Comparison of ENCODE assay signal across 8 cellular contexts in genomic region chr19:18109363-18109730, GRCh38. TPM values are rescaled to one million over a fixed set of nuclear protein-coding genes. Genes with fewer than 3 reads are reported as not detected.
A peak's percentile ranks its signal among the peaks of the same experiment; 100 is the strongest.
DNase-seq lines count a peak whose midpoint lies in the region; ATAC-seq and TF ChIP-seq lines count a peak whose summit lies in the region.

No MANE protein-coding gene starts in this region.

- ATAC-seq in gastroesophageal sphincter, result peak; percentile 8
- no peak for ATAC-seq in HG02970 (IDR thresholded peaks at IDR 0.05; ENCODE audit: low FRiP score, unreplicated experiment)

- TF ChIP-seq POLR2A in gastroesophageal sphincter (IDR thresholded peaks at IDR 0.05), result no peak

- TF ChIP-seq CTCF in WERI-Rb-1 (IDR thresholded peaks at IDR 0.05; ENCODE audit: low read depth, low read length) (no peak), gastroesophageal sphincter (IDR thresholded peaks at IDR 0.05) (no peak)

- H3K36me3 ChIP-seq in WERI-Rb-1, result peaks cover 3% of the 10 kb centered on the region; the same call in 1 of the 2 replicates
- no peaks in the 10 kb centered on the region for H3K36me3 ChIP-seq in gastroesophageal sphincter
- H3K36me3 ChIP-seq in rectal smooth muscle tissue (ENCODE audit: control insufficient read depth, insufficient read depth, low read length), result no peaks in the 10 kb centered on the region

- 40% methylated on average over 4 of the region's 12 CpGs; no CpG with 5 or more reads in 1 of the 2 donors for WGBS in gastroesophageal sphincter (ENCODE audit: low coverage in 1 of 2), 2 donors

- H3K4me3 ChIP-seq in GM08714 (ENCODE audit: low read length), result peak overlapping the region; percentile 76; the same call in 1 of the 2 replicates
- peak overlapping the region; percentile 65 for H3K4me3 ChIP-seq in WERI-Rb-1 (ENCODE audit: low read depth, low read length)
- H3K4me3 ChIP-seq in gastroesophageal sphincter, result peak overlapping the region; percentile 34 to 78
- H3K4me3 ChIP-seq in rectal smooth muscle tissue (ENCODE audit: low read length), result peak overlapping the region; percentile 85

- no peak for TF ChIP-seq EP300 in gastroesophageal sphincter (IDR thresholded peaks at IDR 0.05)

- H3K9me3 ChIP-seq in WERI-Rb-1 (ENCODE audit: severe bottlenecking) (no peaks in the 10 kb centered on the region), gastroesophageal sphincter (no peaks in the 10 kb centered on the region)

- H3K27me3 ChIP-seq in WERI-Rb-1 (ENCODE audit: insufficient read depth, low read depth, severe bottlenecking) (no peaks in the 10 kb centered on the region), gastroesophageal sphincter (peaks cover 43% of the 10 kb centered on the region), rectal smooth muscle tissue (ENCODE audit: control insufficient read depth, insufficient read depth, low read length) (no peaks in the 10 kb centered on the region)

- H3K27ac ChIP-seq in WERI-Rb-1 (peak overlapping the region; percentile 32; the same call in 1 of the 2 replicates), gastroesophageal sphincter (peak overlapping the region in 2 of 4 donors; percentile 66 to 75), rectal smooth muscle tissue (ENCODE audit: low read depth, low read length) (no peak overlapping the region)

- no peak for DNase-seq in WERI-Rb-1
- DNase-seq in NCI-H774 (lab: John Stamatoyannopoulos, UW), result no peak
- DNase-seq in DMS114 treated with DMSO at 0.1 percent for 48 hours (lab: John Stamatoyannopoulos, UW; ENCODE audit: unreplicated experiment), result no peak
- no peak for DNase-seq in NCI-H2227 treated with DMSO at 0.1 percent for 48 hours (lab: John Stamatoyannopoulos, UW)

- H3K4me1 ChIP-seq in gastroesophageal sphincter (peaks cover 0 to 28% (median 16%) of the 10 kb centered on the region in 3 donors), rectal smooth muscle tissue (ENCODE audit: control insufficient read depth, insufficient read depth, low read length) (peaks cover 5% of the 10 kb centered on the region)

- H3K9ac ChIP-seq in rectal smooth muscle tissue (ENCODE audit: low read length), result peak overlapping the region; percentile 1

RNA-seq across cellular contexts. Expression of gene MAST3, which starts 11.8 kb away (rescaled TPM):
- total RNA-seq in gastroesophageal sphincter, result 1 to 10 TPM; 3.3 to 8.8 (median 4.8) TPM

RNA-seq across cellular contexts. Expression of gene IL12RB1, which starts 22.6 kb away (rescaled TPM):
- total RNA-seq in gastroesophageal sphincter, result 1 to 10 TPM in 3 of 4 donors, under 1 TPM in 1; 0.15 to 3.5 (median 1.5) TPM

RNA-seq across cellular contexts. Expression of gene PIK3R2, which starts 43.6 kb away (rescaled TPM):
- 10 to 100 TPM in 3 of 4 donors, 1 to 10 TPM in 1; 5.3 to 30.1 (median 22.7) TPM for total RNA-seq in gastroesophageal sphincter
